Comparison of ENCODE assay signal across 19 cellular contexts in the genomic region with DNA sequence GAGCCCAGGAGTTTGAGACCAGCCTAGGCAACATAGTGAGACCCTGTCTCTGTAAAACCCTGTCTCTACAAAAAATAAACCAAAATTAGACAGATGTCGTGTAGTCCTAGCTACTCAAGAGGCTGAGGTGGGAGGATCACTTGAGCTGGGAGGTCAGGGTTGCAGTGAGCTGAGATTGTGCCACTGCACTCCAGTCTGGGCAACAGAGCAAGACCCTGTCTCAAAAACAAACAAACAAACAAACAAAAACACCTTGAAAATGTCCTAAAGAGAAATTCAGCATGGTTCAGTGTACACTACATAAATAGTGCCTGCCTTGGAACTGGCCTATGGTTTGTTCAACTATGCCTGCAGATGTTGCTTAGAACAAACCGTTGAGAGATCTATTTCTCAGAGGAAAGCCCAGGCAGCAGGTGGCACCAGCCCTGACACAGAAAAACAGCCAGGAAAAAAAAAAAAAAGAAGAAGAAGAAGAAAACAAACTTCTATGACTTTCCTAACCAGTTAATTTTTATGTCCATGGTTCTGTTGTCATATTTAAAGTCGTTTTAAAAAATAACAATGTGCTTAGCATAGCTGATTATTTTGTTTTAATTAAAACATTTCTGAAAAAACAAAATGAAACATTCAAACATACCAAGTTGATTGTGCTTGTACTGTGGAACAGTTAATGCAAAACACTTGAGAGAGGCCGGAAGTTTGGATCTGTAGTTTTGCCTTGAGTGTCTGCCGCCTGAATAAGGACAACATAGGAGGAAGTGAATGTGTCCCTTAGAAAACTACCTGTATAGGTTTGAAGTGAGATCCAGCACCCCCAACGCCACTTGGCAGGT. TPM values are rescaled to one million over a fixed set of nuclear protein-coding genes. Genes with fewer than 3 reads are reported as not detected.
A peak's percentile ranks its signal among the peaks of the same experiment; 100 is the strongest.
DNase-seq lines count a peak whose midpoint lies in the region; ATAC-seq and TF ChIP-seq lines count a peak whose summit lies in the region.
"Had no signal": no experiment of that assay in that cellular context is flagged by ENCODE, and none has a peak within 500 bp of the region (broad histone marks: within the 10 kb centered on the region; RNA-seq: fewer than 3 reads in every experiment).

No MANE protein-coding gene starts in this region.

- peaks cover 23% of the 10 kb centered on the region for H3K27me3 Mint-ChIP-seq in progenitor cell of endocrine pancreas

- ATAC-seq in HG03460 (IDR thresholded peaks at IDR 0.05; ENCODE audit: unreplicated experiment) = no peak
- ATAC-seq: activated CD4-positive, alpha-beta T cell treated with anti-CD3 and anti-CD28 coated beads for 36 hours; activated naive CD4-positive, alpha-beta T cell treated with anti-CD3 and anti-CD28 coated beads, Interleukin-2, amount 50 U/mL, for 72 hours; natural killer cell treated with Interleukin-12 subunit alpha and Interleukin-12 subunit beta and Interleukin-15 and Interleukin-18, amount 100 ng/mL, for 72 hours had no signal

- H3K27ac ChIP-seq in duodenal mucosa (ENCODE audit: low read depth, low read length) = peak overlapping the region; percentile 2
- H3K27ac ChIP-seq in skin epidermis = peak overlapping the region in 17 of 21 experiments; percentile 3 to 72 (median 55)
- H3K27ac ChIP-seq: thoracic aorta had no signal

- no peak overlapping the region for H3K4me3 ChIP-seq in duodenal mucosa (ENCODE audit: low read depth in 1 of 2, low read length in 2 of 2)
- no peak overlapping the region for H3K4me3 ChIP-seq in skin epidermis
- H3K4me3 ChIP-seq: thoracic aorta had no signal

- no peaks in the 10 kb centered on the region for H3K9me3 Mint-ChIP-seq in progenitor cell of endocrine pancreas (ENCODE audit: low read depth)
- H3K9me3 Mint-ChIP-seq: activated naive CD4-positive, alpha-beta T cell treated with anti-CD3 and anti-CD28 coated beads, Interleukin-2, amount 50 U/mL, for 72 hours; CD4-positive, alpha-beta T cell; natural killer cell treated with Interleukin-12 subunit alpha and Interleukin-12 subunit beta and Interleukin-15 and Interleukin-18, amount 100 ng/mL, for 72 hours; T-helper 2 cell treated with Interferon-gamma antibody and Interleukin-4, amounts not matched to agents 5 μg/mL and 100 μg/mL, for 36 hours had no signal

- H3K9me3 ChIP-seq in duodenal mucosa (ENCODE audit: control insufficient read depth in 1 of 2, low read length in 2 of 2) = no peaks in the 10 kb centered on the region
- H3K9me3 ChIP-seq: thoracic aorta had no signal

- no peaks in the 10 kb centered on the region for H3K4me1 Mint-ChIP-seq in progenitor cell of endocrine pancreas (ENCODE audit: low read depth)
- H3K4me1 Mint-ChIP-seq: activated CD4-positive, alpha-beta T cell treated with anti-CD3 and anti-CD28 coated beads for 36 hours had no signal

- H3K36me3 ChIP-seq in duodenal mucosa (ENCODE audit: control insufficient read depth in 1 of 2, insufficient read depth in 2 of 2, low read length in 2 of 2) = no peaks in the 10 kb centered on the region
- H3K36me3 ChIP-seq: thoracic aorta had no signal

- DNase-seq in NCI-H1105 treated with DMSO at 0.1 percent for 48 hours (lab: John Stamatoyannopoulos, UW) = peak; percentile 31
- no peak for DNase-seq in NCI-H1105 (lab: John Stamatoyannopoulos, UW)
- DNase-seq in NCI-H2171 (lab: John Stamatoyannopoulos, UW) = peak; percentile 53
- no peak for DNase-seq in progenitor cell of endocrine pancreas (ENCODE audit: low spot score, unreplicated experiment)
- no peak for DNase-seq in globus pallidus (ENCODE audit: low spot score)
- DNase-seq: activated CD4-positive, alpha-beta T cell treated with anti-CD3 and anti-CD28 coated beads for 36 hours; CD4-positive, alpha-beta T cell had no signal

- TF ChIP-seq CTCF in progenitor cell of endocrine pancreas (IDR thresholded peaks at IDR 0.05; ENCODE audit: unreplicated experiment) = no peak

- H3K36me3 Mint-ChIP-seq in progenitor cell of endocrine pancreas (ENCODE audit: insufficient read depth) = peaks cover 2% of the 10 kb centered on the region
- H3K36me3 Mint-ChIP-seq: activated naive CD4-positive, alpha-beta T cell treated with anti-CD3 and anti-CD28 coated beads, Interleukin-2, amount 50 U/mL, for 72 hours; natural killer cell treated with Interleukin-12 subunit alpha and Interleukin-12 subunit beta and Interleukin-15 and Interleukin-18, amount 100 ng/mL, for 72 hours had no signal

- no peak overlapping the region for H3K4me3 Mint-ChIP-seq in progenitor cell of endocrine pancreas (ENCODE audit: low read depth)
- H3K4me3 Mint-ChIP-seq: activated CD4-positive, alpha-beta T cell treated with anti-CD3 and anti-CD28 coated beads for 36 hours; CD4-positive, alpha-beta T cell; natural killer cell treated with Interleukin-12 subunit alpha and Interleukin-12 subunit beta and Interleukin-15 and Interleukin-18, amount 100 ng/mL, for 72 hours; T-helper 2 cell treated with Interferon-gamma antibody and Interleukin-4, amounts not matched to agents 5 μg/mL and 100 μg/mL, for 36 hours had no signal

- H3K27ac Mint-ChIP-seq in progenitor cell of endocrine pancreas = no peak overlapping the region
- H3K27ac Mint-ChIP-seq: activated CD4-positive, alpha-beta T cell treated with anti-CD3 and anti-CD28 coated beads for 36 hours; activated naive CD4-positive, alpha-beta T cell treated with anti-CD3 and anti-CD28 coated beads, Interleukin-2, amount 50 U/mL, for 72 hours; CD4-positive, alpha-beta T cell; natural killer cell treated with Interleukin-12 subunit alpha and Interleukin-12 subunit beta and Interleukin-15 and Interleukin-18, amount 100 ng/mL, for 72 hours; T-helper 2 cell treated with Interferon-gamma antibody and Interleukin-4, amounts not matched to agents 5 μg/mL and 100 μg/mL, for 36 hours had no signal

- no peak overlapping the region for H3K9ac ChIP-seq in duodenal mucosa (ENCODE audit: low read depth in 1 of 2, low read length in 2 of 2)

- H3K27me3 ChIP-seq in duodenal mucosa (ENCODE audit: control insufficient read depth in 1 of 2, insufficient read depth in 2 of 2, low read length in 2 of 2) = no peaks in the 10 kb centered on the region

- H3K4me1 ChIP-seq in duodenal mucosa (ENCODE audit: control insufficient read depth in 1 of 2, insufficient read depth in 2 of 2, low read length in 2 of 2) = peaks cover 40 to 53% of the 10 kb centered on the region in 2 donors

RNA-seq across cellular contexts. Expression of gene KREMEN1, which starts 5.4 kb away (rescaled TPM):
- total RNA-seq in progenitor cell of endocrine pancreas = 10.5 and 11.5 TPM in 2 replicates
- total RNA-seq: CD4-positive, alpha-beta T cell had no signal

RNA-seq across cellular contexts. Expression of gene C22orf31, which starts 16.6 kb away (rescaled TPM):
- total RNA-seq in progenitor cell of endocrine pancreas = not detected in 2 replicates
- total RNA-seq: activated CD4-positive, alpha-beta T cell treated with anti-CD3 and anti-CD28 coated beads for 36 hours; activated naive CD4-positive, alpha-beta T cell treated with anti-CD3 and anti-CD28 coated beads, Interleukin-2, amount 50 U/mL, for 72 hours; bronchial epithelial cell; CD4-positive, alpha-beta T cell; H1; HT1080; M059J; natural killer cell treated with Interleukin-12 subunit alpha and Interleukin-12 subunit beta and Interleukin-15 and Interleukin-18, amount 100 ng/mL, for 72 hours; pulmonary artery endothelial cell; thoracic aorta had no signal

Comparison
In these comparisons a context has a peak if more than half of its experiments do, and no peak if none do; other contexts are left out.
1. DNase-seq: peak in NCI-H1105 treated with DMSO at 0.1 percent for 48 hours (single experiment) and NCI-H2171 (single experiment); none in NCI-H1105 (single experiment), progenitor cell of endocrine pancreas (single experiment) and globus pallidus (single experiment).